Comparison of ENCODE assay signal across 30 cellular contexts in genomic region chr1:50879137-50879536, GRCh38.
"Had no signal": no experiment of that assay in that cellular context is flagged by ENCODE, and none has a peak within 500 bp of the region (broad histone marks: within the 10 kb centered on the region; RNA-seq: fewer than 3 reads in every experiment).

No MANE protein-coding gene starts in this region.

- H3K4me3 ChIP-seq: psoas muscle, right lobe of liver, sigmoid colon, stomach, thoracic aorta, thyroid gland, tibial nerve, upper lobe of left lung, vagina had no signal

- H2AFZ ChIP-seq: parathyroid adenoma had no signal

- H3K27ac ChIP-seq: neutrophil, parathyroid adenoma, psoas muscle, right lobe of liver, sigmoid colon, stomach, thoracic aorta, thyroid gland, tibial nerve, upper lobe of left lung, vagina had no signal

- DNase-seq: naive thymus-derived CD8-positive, alpha-beta T cell; nephron progenitor cell; nucleus accumbens; posterior cingulate gyrus; psoas muscle; right lobe of liver; sigmoid colon; small intestine; stimulated activated CD4-positive, alpha-beta T cell treated with anti-CD3 and anti-CD28 coated beads, Interleukin-15, amount 100 ng/mL, for 24 hours; stimulated activated CD4-positive, alpha-beta T cell treated with anti-CD3 and anti-CD28 coated beads, Interleukin-2, amount 100 ng/mL, for 24 hours; stimulated activated CD4-positive, alpha-beta T cell treated with anti-CD3 and anti-CD28 coated beads, Interleukin-2, amount 100 ng/mL, for 48 hours; stimulated activated CD4-positive, alpha-beta T cell treated with anti-CD3 and anti-CD28 coated beads, Interleukin-4, amount 100 ng/mL, for 24 hours; stimulated activated naive B cell treated with anti-CD40 and anti-IgM and Interleukin-4, amounts not matched to agents 10 μg/mL and 1 μg/mL and 100 μg/mL, for 72 hours; stimulated activated naive CD4-positive, alpha-beta T cell treated with Interleukin-2 at 50 U/mL for 16 hours; stomach; thyroid gland; trophoblast cell; upper lobe of left lung had no signal

- H3K4me1 ChIP-seq: parathyroid adenoma, right lobe of liver, stomach, upper lobe of left lung, vagina had no signal

- H3K36me3 ChIP-seq: neutrophil, right lobe of liver, sigmoid colon, stomach, thoracic aorta, thyroid gland, tibial nerve, upper lobe of left lung, vagina had no signal

- H3K36me3 Mint-ChIP-seq: natural killer cell treated with Interleukin-12 subunit alpha and Interleukin-12 subunit beta and Interleukin-15 and Interleukin-18, amount 100 ng/mL, for 72 hours; stimulated activated effector memory CD8-positive, alpha-beta T cell treated with anti-CD3 and anti-CD28 coated beads, Interleukin-12 subunit alpha, Interleukin-12 subunit beta, amount 100 ng/mL, for 72 hours had no signal

- H3K9ac ChIP-seq: parathyroid adenoma had no signal

- H3K79me2 ChIP-seq: parathyroid adenoma had no signal

- FAIRE-seq: small intestine, urothelium cell line had no signal

- H3K27me3 ChIP-seq: neutrophil, right lobe of liver, sigmoid colon, stomach, thyroid gland, tibial nerve, upper lobe of left lung, vagina had no signal

- H3K4me3 Mint-ChIP-seq: naive thymus-derived CD8-positive, alpha-beta T cell; natural killer cell treated with Interleukin-12 subunit alpha and Interleukin-12 subunit beta and Interleukin-15 and Interleukin-18, amount 100 ng/mL, for 72 hours; nephron progenitor cell; neural crest cell; stimulated activated effector memory CD8-positive, alpha-beta T cell treated with anti-CD3 and anti-CD28 coated beads, Interleukin-12 subunit alpha, Interleukin-12 subunit beta, amount 100 ng/mL, for 72 hours; stimulated activated naive B cell treated with anti-CD40 and anti-IgM and Interleukin-4, amounts not matched to agents 10 μg/mL and 1 μg/mL and 100 μg/mL, for 72 hours; stimulated activated naive CD8-positive, alpha-beta T cell treated with anti-CD3 and anti-CD28 coated beads, Interleukin-15, Interleukin-2, amounts not matched to agents 100 ng/mL and 50 ng/mL, for 24 hours had no signal

- H3K9me3 ChIP-seq: neutrophil, psoas muscle, right lobe of liver, sigmoid colon, stomach, thoracic aorta, thyroid gland, upper lobe of left lung, vagina had no signal

- H3K4me1 Mint-ChIP-seq: nephron progenitor cell; neural crest cell; stimulated activated effector memory CD8-positive, alpha-beta T cell treated with anti-CD3 and anti-CD28 coated beads, Interleukin-12 subunit alpha, Interleukin-12 subunit beta, amount 100 ng/mL, for 72 hours had no signal

- H3K27ac Mint-ChIP-seq: naive thymus-derived CD8-positive, alpha-beta T cell; natural killer cell treated with Interleukin-12 subunit alpha and Interleukin-12 subunit beta and Interleukin-15 and Interleukin-18, amount 100 ng/mL, for 72 hours; nephron progenitor cell; progenitor cell of endocrine pancreas; stimulated activated naive B cell treated with anti-CD40 and anti-IgM and Interleukin-4, amounts not matched to agents 10 μg/mL and 1 μg/mL and 100 μg/mL, for 72 hours; stimulated activated naive CD8-positive, alpha-beta T cell treated with anti-CD3 and anti-CD28 coated beads, Interleukin-15, Interleukin-2, amounts not matched to agents 100 ng/mL and 50 ng/mL, for 24 hours had no signal

- H3K27me3 Mint-ChIP-seq: naive thymus-derived CD8-positive, alpha-beta T cell; natural killer cell treated with Interleukin-12 subunit alpha and Interleukin-12 subunit beta and Interleukin-15 and Interleukin-18, amount 100 ng/mL, for 72 hours; progenitor cell of endocrine pancreas; stimulated activated naive B cell treated with anti-CD40 and anti-IgM and Interleukin-4, amounts not matched to agents 10 μg/mL and 1 μg/mL and 100 μg/mL, for 72 hours; stimulated activated naive CD8-positive, alpha-beta T cell treated with anti-CD3 and anti-CD28 coated beads, Interleukin-15, Interleukin-2, amounts not matched to agents 100 ng/mL and 50 ng/mL, for 24 hours had no signal

- H3K9me3 Mint-ChIP-seq: natural killer cell treated with Interleukin-12 subunit alpha and Interleukin-12 subunit beta and Interleukin-15 and Interleukin-18, amount 100 ng/mL, for 72 hours; stimulated activated effector memory CD8-positive, alpha-beta T cell treated with anti-CD3 and anti-CD28 coated beads, Interleukin-12 subunit alpha, Interleukin-12 subunit beta, amount 100 ng/mL, for 72 hours; stimulated activated naive B cell treated with anti-CD40 and anti-IgM and Interleukin-4, amounts not matched to agents 10 μg/mL and 1 μg/mL and 100 μg/mL, for 72 hours; stimulated activated naive CD8-positive, alpha-beta T cell treated with anti-CD3 and anti-CD28 coated beads, Interleukin-15, Interleukin-2, amounts not matched to agents 100 ng/mL and 50 ng/mL, for 24 hours had no signal

- ATAC-seq: naive thymus-derived CD8-positive, alpha-beta T cell; natural killer cell treated with Interleukin-12 subunit alpha and Interleukin-12 subunit beta and Interleukin-15 and Interleukin-18, amount 100 ng/mL, for 72 hours; psoas muscle; right cardiac atrium; right lobe of liver; stimulated activated effector memory CD8-positive, alpha-beta T cell treated with anti-CD3 and anti-CD28 coated beads, Interleukin-12 subunit alpha, Interleukin-12 subunit beta, amount 100 ng/mL, for 72 hours; stimulated activated naive B cell treated with anti-CD40 and anti-IgM and Interleukin-4, amounts not matched to agents 10 μg/mL and 1 μg/mL and 100 μg/mL, for 72 hours had no signal
